Comparison of ENCODE assay signal across 12 cellular contexts in genomic region chr12:13277278-13277677, GRCh38.
"Had no signal": no experiment of that assay in that cellular context is flagged by ENCODE, and none has a peak within 500 bp of the region (broad histone marks: within the 10 kb centered on the region; RNA-seq: fewer than 3 reads in every experiment).

No MANE protein-coding gene starts in this region.

- FAIRE-seq: endometrium had no signal

- H3K9me3 ChIP-seq: esophagus muscularis mucosa, psoas muscle, sigmoid colon, upper lobe of left lung had no signal

- H3K27ac ChIP-seq: esophagus muscularis mucosa, psoas muscle, sigmoid colon, upper lobe of left lung had no signal

- H3K4me3 ChIP-seq: sigmoid colon, upper lobe of left lung had no signal

- H3K27ac Mint-ChIP-seq: activated naive CD4-positive, alpha-beta T cell treated with anti-CD3 and anti-CD28 coated beads, Interleukin-2, amount 50 U/mL, for 24 hours; natural killer cell had no signal

- H3K36me3 ChIP-seq: esophagus muscularis mucosa, sigmoid colon, upper lobe of left lung had no signal

- H3K4me1 Mint-ChIP-seq: activated naive CD4-positive, alpha-beta T cell treated with anti-CD3 and anti-CD28 coated beads, Interleukin-2, amount 50 U/mL, for 24 hours had no signal

- H3K4me3 Mint-ChIP-seq: activated naive CD4-positive, alpha-beta T cell treated with anti-CD3 and anti-CD28 coated beads, Interleukin-2, amount 50 U/mL, for 24 hours; natural killer cell had no signal

- H3K9me3 Mint-ChIP-seq: activated naive CD4-positive, alpha-beta T cell treated with anti-CD3 and anti-CD28 coated beads, Interleukin-2, amount 50 U/mL, for 24 hours; natural killer cell had no signal

- DNase-seq: activated effector memory CD4-positive, alpha-beta T cell treated with Interleukin-2 at 50 U/mL for 16 hours; foreskin fibroblast; head of caudate nucleus; natural killer cell; psoas muscle; sigmoid colon; stimulated activated CD4-positive, alpha-beta T cell treated with anti-CD3 and anti-CD28 coated beads, Interleukin-2, amount 100 ng/mL, for 24 hours; stimulated activated naive CD4-positive, alpha-beta T cell treated with Interleukin-2 at 50 U/mL for 16 hours; upper lobe of left lung had no signal

- H3K4me1 ChIP-seq: psoas muscle had no signal

- H3K36me3 Mint-ChIP-seq: activated naive CD4-positive, alpha-beta T cell treated with anti-CD3 and anti-CD28 coated beads, Interleukin-2, amount 50 U/mL, for 24 hours; natural killer cell had no signal
